Comparison of ENCODE assay signal across 23 cellular contexts in the genomic region with DNA sequence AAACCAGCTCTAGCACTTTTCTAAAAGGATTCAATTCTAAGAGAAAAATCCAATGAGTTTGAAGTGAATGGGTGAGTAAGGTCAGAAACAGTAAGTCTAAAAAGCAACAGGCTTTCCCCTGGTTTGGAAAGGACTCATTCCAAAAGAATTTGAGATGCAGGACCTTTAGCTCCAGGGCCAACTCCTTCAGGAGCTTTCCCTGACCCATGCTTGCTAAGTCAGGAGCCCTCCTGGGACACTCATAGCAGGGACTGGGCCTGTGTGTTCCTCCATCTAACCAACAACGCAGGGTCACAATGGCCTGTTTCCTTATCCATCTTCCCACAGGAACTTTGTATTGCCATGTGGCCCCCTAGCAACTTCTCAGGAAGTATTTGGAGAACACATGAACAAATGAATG.
A peak's percentile ranks its signal among the peaks of the same experiment; 100 is the strongest.
DNase-seq lines count a peak whose midpoint lies in the region; ATAC-seq and TF ChIP-seq lines count a peak whose summit lies in the region.
"Had no signal": no experiment of that assay in that cellular context is flagged by ENCODE, and none has a peak within 500 bp of the region (broad histone marks: within the 10 kb centered on the region; RNA-seq: fewer than 3 reads in every experiment).

No MANE protein-coding gene starts in this region.

- no peak overlapping the region for H3K4me3 ChIP-seq in right atrium auricular region
- no peak overlapping the region for H3K4me3 ChIP-seq in left ventricle myocardium inferior
- H3K4me3 ChIP-seq: SK-N-MC had no signal

- no peaks in the 10 kb centered on the region for H3K4me1 ChIP-seq in right atrium auricular region
- H3K4me1 ChIP-seq in left ventricle myocardium inferior, result peaks cover 11% of the 10 kb centered on the region

- DNase-seq in Right ventricle myocardium inferior (ENCODE audit: missing footprints) (no peak), right atrium auricular region (ENCODE audit: low spot score) (no peak), LHCN-M2 (ENCODE audit: low read depth) (peak; percentile 30), left ventricle myocardium inferior (no peak), smooth muscle cell of the brain vasculature (ENCODE audit: low read depth, low spot score) (peak; percentile 4), NCI-H748 (lab: John Stamatoyannopoulos, UW; ENCODE audit: unreplicated experiment) (no peak), SW480 (ENCODE audit: low spot score) (no peak)
- DNase-seq: ACHN; AML-193; C1 segment of cervical spinal cord; CD8-positive, alpha-beta T cell; GF-D8; KBM-7; NCI-H1105; NCI-H146; NCI-H2081; NCI-H2171; NCI-H345; NCI-H524 treated with DMSO at 0.1 percent for 48 hours; SHP77 treated with DMSO at 0.1 percent for 48 hours had no signal

- H3K36me3 ChIP-seq in right atrium auricular region (no peaks in the 10 kb centered on the region), left ventricle myocardium inferior (peaks cover 5% of the 10 kb centered on the region)

- H3K27ac ChIP-seq in right atrium auricular region (no peak overlapping the region), left ventricle myocardium inferior (replicated peaks) (peak overlapping the region; percentile 73)
- H3K27ac ChIP-seq: 22Rv1, SK-N-MC had no signal

- ATAC-seq in Right ventricle myocardium inferior, result peak; percentile 35
- ATAC-seq in HG02938 (IDR thresholded peaks at IDR 0.05; ENCODE audit: unreplicated experiment), result no peak
- ATAC-seq: CD8-positive, alpha-beta T cell had no signal

- no peaks in the 10 kb centered on the region for H3K9me3 ChIP-seq in right atrium auricular region
- no peaks in the 10 kb centered on the region for H3K9me3 ChIP-seq in left ventricle myocardium inferior (replicated peaks)

- TF ChIP-seq CTCF in right atrium auricular region (IDR thresholded peaks at IDR 0.05), result no peak
- no peak for TF ChIP-seq CTCF in left ventricle myocardium inferior (IDR thresholded peaks at IDR 0.05; ENCODE audit: borderline replicate concordance)

- H3K27me3 ChIP-seq in right atrium auricular region (no peaks in the 10 kb centered on the region), left ventricle myocardium inferior (ENCODE audit: low read depth) (no peaks in the 10 kb centered on the region)

- intact Hi-C loops in Right ventricle myocardium inferior (cut with DNase I), result no loop called here
- intact Hi-C loops in left ventricle myocardium inferior (cut with micrococcal nuclease), result loop anchor here (5.0 to 10.0 kb wide), 2 partner anchors 125 to 203 kb away; no protein-coding TSS in a partner anchor

Comparison
In these comparisons a context has a peak if more than half of its experiments do, and no peak if none do; other contexts are left out.
1. DNase-seq: peak in LHCN-M2 (single experiment) and smooth muscle cell of the brain vasculature (single experiment); none in Right ventricle myocardium inferior (single experiment), right atrium auricular region (single experiment), left ventricle myocardium inferior (single experiment), NCI-H748 (single experiment) and SW480 (single experiment).